8 cellular contexts compared by ENCODE assay signal in genomic region chr6:25963426-25964123, GRCh38. TPM values are rescaled to one million over a fixed set of nuclear protein-coding genes. Genes with fewer than 3 reads are reported as not detected.
DNase-seq lines count a peak whose midpoint lies in the region; TF ChIP-seq lines count a peak whose summit lies in the region.

No MANE protein-coding gene starts in this region.

- H3K27me3 ChIP-seq in adipocyte (replicated peaks; ENCODE audit: control insufficient read depth, insufficient read depth, low read length) (no peaks in the 10 kb centered on the region), subcutaneous abdominal adipose tissue (ENCODE audit: control insufficient read depth in 5 of 5, insufficient read depth in 4 of 5, low read length in 5 of 5) (no peaks in the 10 kb centered on the region)

- H3K4me1 ChIP-seq in adipocyte (ENCODE audit: control insufficient read depth, insufficient read depth, low read length) (peaks cover 74% of the 10 kb centered on the region), subcutaneous abdominal adipose tissue (ENCODE audit: control insufficient read depth in 5 of 5, insufficient read depth in 5 of 5, low read length in 5 of 5) (peaks cover 2 to 65% (median 50%) of the 10 kb centered on the region in 5 donors)

- DNase-seq in Jurkat, Clone E6-1 (ENCODE audit: low read depth, low spot score), result no peak
- peak; percentile 52 for DNase-seq in adipocyte (ENCODE audit: low read depth)
- peak; percentile 69 for DNase-seq in iPS-NIHi11 (ENCODE audit: low spot score)
- DNase-seq in hepatic stellate cell (ENCODE audit: low spot score), result no peak
- DNase-seq in activated gamma-delta T cell treated with Interleukin-2 at 50 U/mL for 16 hours, result no peak
- DNase-seq in retina, result no peak

- peak overlapping the region; percentile 66 for H3K27ac ChIP-seq in C4-2B
- H3K27ac ChIP-seq in subcutaneous abdominal adipose tissue (ENCODE audit: low read depth, low read length), result no peak overlapping the region

- H3K36me3 ChIP-seq in adipocyte (ENCODE audit: control insufficient read depth, insufficient read depth, low read length, severe bottlenecking) (peaks cover 28% of the 10 kb centered on the region), subcutaneous abdominal adipose tissue (ENCODE audit: control insufficient read depth in 5 of 5, insufficient read depth in 5 of 5, low read length in 5 of 5) (peaks cover 6 to 27% (median 20%) of the 10 kb centered on the region in 5 donors)

- H3K9ac ChIP-seq in adipocyte (ENCODE audit: low read length) (peak overlapping the region; percentile 98), subcutaneous abdominal adipose tissue (ENCODE audit: low read length in 5 of 5) (peak overlapping the region in 4 of 5 donors; percentile 35 to 66 (median 52))

- H3K4me3 ChIP-seq in Jurkat, Clone E6-1 (ENCODE audit: low read length), result peak overlapping the region; percentile 84
- peak overlapping the region; percentile 98 for H3K4me3 ChIP-seq in adipocyte (ENCODE audit: low read length)
- H3K4me3 ChIP-seq in subcutaneous abdominal adipose tissue (ENCODE audit: low read depth in 1 of 5, low read length in 5 of 5), result peak overlapping the region; percentile 66 to 91 (median 80)

- H3K9me3 ChIP-seq in adipocyte (ENCODE audit: control insufficient read depth, low read length) (no peaks in the 10 kb centered on the region), subcutaneous abdominal adipose tissue (ENCODE audit: control insufficient read depth in 5 of 5, low read length in 5 of 5) (peaks cover 0 to 4% (median 0%) of the 10 kb centered on the region in 5 donors)

- no peak for TF ChIP-seq CTCF in C4-2B (conservative IDR thresholded peaks at IDR 0.05)

RNA-seq across cellular contexts. Expression of gene TRIM38, which starts 1.0 kb away (rescaled TPM):
- polyA plus RNA-seq in Jurkat, Clone E6-1 (2012; ENCODE audit: insufficient read depth, insufficient read length), result 4.8 TPM

RNA-seq across cellular contexts. Expression of gene SLC17A2, which starts 33.1 kb away (rescaled TPM):
- not detected for polyA plus RNA-seq in Jurkat, Clone E6-1 (2012; ENCODE audit: insufficient read depth, insufficient read length)

Comparison
In these comparisons a context has a peak if more than half of its experiments do, and no peak if none do; other contexts are left out.
1. DNase-seq: peak in adipocyte (single experiment) and iPS-NIHi11 (single experiment); none in Jurkat, Clone E6-1 (single experiment), hepatic stellate cell (single experiment), activated gamma-delta T cell treated with Interleukin-2 at 50 U/mL for 16 hours (single experiment) and retina (single experiment).
2. Peak in every context shown above with its lines, with median percentiles within 50 percentile points of each other: H3K4me3 ChIP-seq.